Comparison of ENCODE assay signal across 20 cellular contexts in genomic region chr2:115491394-115491793, GRCh38.
"Had no signal": no experiment of that assay in that cellular context is flagged by ENCODE, and none has a peak within 500 bp of the region (broad histone marks: within the 10 kb centered on the region; RNA-seq: fewer than 3 reads in every experiment).

No MANE protein-coding gene starts in this region.

- H3K27ac Mint-ChIP-seq: effector memory CD8-positive, alpha-beta T cell; immature natural killer cell; naive thymus-derived CD4-positive, alpha-beta T cell; nephron progenitor cell; type B pancreatic cell had no signal

- H3K4me1 Mint-ChIP-seq: immature natural killer cell; naive thymus-derived CD4-positive, alpha-beta T cell; nephron progenitor cell had no signal

- H3K27me3 Mint-ChIP-seq: effector memory CD8-positive, alpha-beta T cell; naive thymus-derived CD4-positive, alpha-beta T cell; type B pancreatic cell had no signal

- H3K27ac ChIP-seq: esophagus squamous epithelium, foreskin keratinocyte, psoas muscle, right lobe of liver, skin epidermis, uterus had no signal

- H3K4me3 ChIP-seq: esophagus squamous epithelium, lung, psoas muscle, right lobe of liver, skin epidermis, uterus had no signal

- H3K9me3 ChIP-seq: esophagus squamous epithelium, psoas muscle, right lobe of liver, uterus had no signal

- ATAC-seq: effector memory CD8-positive, alpha-beta T cell; foreskin keratinocyte; left cardiac atrium; left ventricle myocardium superior; naive thymus-derived CD4-positive, alpha-beta T cell; psoas muscle; right lobe of liver had no signal

- H3K4me3 Mint-ChIP-seq: effector memory CD8-positive, alpha-beta T cell; immature natural killer cell; naive thymus-derived CD4-positive, alpha-beta T cell; nephron progenitor cell; type B pancreatic cell had no signal

- H3K36me3 Mint-ChIP-seq: immature natural killer cell, type B pancreatic cell had no signal

- DNase-seq: cortex of kidney; effector memory CD8-positive, alpha-beta T cell; esophagus squamous epithelium; foreskin keratinocyte; immature natural killer cell; kidney; left cardiac atrium; left ventricle myocardium superior; mesenchymal stem cell; naive thymus-derived CD4-positive, alpha-beta T cell; nephron progenitor cell; psoas muscle; retina; right lobe of liver; stimulated activated CD4-positive, alpha-beta T cell treated with anti-CD3 and anti-CD28 coated beads, Interleukin-12 subunit alpha, Interleukin-12 subunit beta, amount 100 ng/mL, for 4 hours; stimulated activated naive CD4-positive, alpha-beta T cell treated with Interleukin-2 at 50 U/mL for 16 hours; uterus had no signal

- H3K36me3 ChIP-seq: esophagus squamous epithelium, right lobe of liver, uterus had no signal

- H3K27me3 ChIP-seq: esophagus squamous epithelium, foreskin keratinocyte, right lobe of liver, uterus had no signal

- H3K4me1 ChIP-seq: esophagus squamous epithelium, foreskin keratinocyte, psoas muscle, right lobe of liver, uterus had no signal
